Comparison of ENCODE assay signal across 18 cellular contexts in genomic region chr14:61171687-61172086, GRCh38.
"Had no signal": no experiment of that assay in that cellular context is flagged by ENCODE, and none has a peak within 500 bp of the region (broad histone marks: within the 10 kb centered on the region; RNA-seq: fewer than 3 reads in every experiment).

No MANE protein-coding gene starts in this region.

- H3K4me1 ChIP-seq: adrenal gland, heart left ventricle, transverse colon had no signal

- H3K36me3 ChIP-seq: adrenal gland, heart left ventricle, transverse colon had no signal

- H3K27me3 ChIP-seq: adrenal gland, transverse colon had no signal

- H3K4me3 Mint-ChIP-seq: activated naive CD4-positive, alpha-beta T cell treated with anti-CD3 and anti-CD28 coated beads, Interleukin-2, amount 50 U/mL, for 24 hours; effector memory CD8-positive, alpha-beta T cell; memory B cell; natural killer cell treated with Interleukin-12 subunit alpha and Interleukin-12 subunit beta and Interleukin-15 and Interleukin-18, amount 100 ng/mL, for 72 hours had no signal

- H3K27ac ChIP-seq: adrenal gland, heart left ventricle, skin epidermis, transverse colon had no signal

- H3K36me3 Mint-ChIP-seq: activated naive CD4-positive, alpha-beta T cell treated with anti-CD3 and anti-CD28 coated beads, Interleukin-2, amount 50 U/mL, for 24 hours; memory B cell; natural killer cell treated with Interleukin-12 subunit alpha and Interleukin-12 subunit beta and Interleukin-15 and Interleukin-18, amount 100 ng/mL, for 72 hours had no signal

- H3K4me3 ChIP-seq: adrenal gland, heart left ventricle, skin epidermis, transverse colon had no signal

- FAIRE-seq: frontal cortex, TTC549 had no signal

- H3K9me3 ChIP-seq: adrenal gland, transverse colon had no signal

- H3K9me3 Mint-ChIP-seq: activated naive CD4-positive, alpha-beta T cell treated with anti-CD3 and anti-CD28 coated beads, Interleukin-2, amount 50 U/mL, for 24 hours; effector memory CD8-positive, alpha-beta T cell; memory B cell; natural killer cell treated with Interleukin-12 subunit alpha and Interleukin-12 subunit beta and Interleukin-15 and Interleukin-18, amount 100 ng/mL, for 72 hours had no signal

- H3K4me1 Mint-ChIP-seq: activated naive CD4-positive, alpha-beta T cell treated with anti-CD3 and anti-CD28 coated beads, Interleukin-2, amount 50 U/mL, for 24 hours; memory B cell had no signal

- DNase-seq: activated CD4-positive, alpha-beta T cell treated with anti-CD3 and anti-CD28 coated beads, Interleukin-2, amount 50 U/mL, for 48 hours; activated gamma-delta T cell; adrenal gland; dermis blood vessel endothelial cell; effector memory CD8-positive, alpha-beta T cell; heart left ventricle; left ventricle myocardium superior; occipital lobe; stimulated activated naive CD8-positive, alpha-beta T cell treated with anti-CD3 and anti-CD28 coated beads, Interleukin-15, Interleukin-2, amounts not matched to agents 100 U/mL and 50 U/mL, for 24 hours; substantia nigra; transverse colon had no signal

- ATAC-seq: effector memory CD8-positive, alpha-beta T cell; heart left ventricle; left ventricle myocardium superior; natural killer cell treated with Interleukin-12 subunit alpha and Interleukin-12 subunit beta and Interleukin-15 and Interleukin-18, amount 100 ng/mL, for 72 hours; stimulated activated naive CD8-positive, alpha-beta T cell treated with anti-CD3 and anti-CD28 coated beads, Interleukin-15, Interleukin-2, amounts not matched to agents 100 U/mL and 50 U/mL, for 24 hours had no signal

- H3K27ac Mint-ChIP-seq: activated naive CD4-positive, alpha-beta T cell treated with anti-CD3 and anti-CD28 coated beads, Interleukin-2, amount 50 U/mL, for 24 hours; effector memory CD8-positive, alpha-beta T cell; memory B cell; natural killer cell treated with Interleukin-12 subunit alpha and Interleukin-12 subunit beta and Interleukin-15 and Interleukin-18, amount 100 ng/mL, for 72 hours; progenitor cell of endocrine pancreas had no signal
